In genomic region chr6:17705428-17705777, GRCh38 we compare ENCODE assay signal across 8 cellular contexts. TPM values are rescaled to one million over a fixed set of nuclear protein-coding genes. Genes with fewer than 3 reads are reported as not detected.
DNase-seq lines count a peak whose midpoint lies in the region; ATAC-seq, FAIRE-seq and TF ChIP-seq lines count a peak whose summit lies in the region.

No MANE protein-coding gene starts in this region.

- peak overlapping the region; percentile 94 to 98 (median 97) for H3K27ac Mint-ChIP-seq in CD14-positive monocyte

- no peaks in the 10 kb centered on the region for H3K36me3 Mint-ChIP-seq in CD14-positive monocyte

- peak overlapping the region; percentile 88 to 96 for H3K4me3 Mint-ChIP-seq in CD14-positive monocyte

- WGBS in small intestine, 3 donors, result 0 to 1% (median 0%) methylated on average over 10 of the region's 10 CpGs

- H3K9me3 ChIP-seq in iPS-18a (ENCODE audit: control insufficient read depth, low read depth, low read length) (no peaks in the 10 kb centered on the region), small intestine (ENCODE audit: control insufficient read depth, low read depth) (no peaks in the 10 kb centered on the region)

- peak overlapping the region; percentile 98 for H3K27ac ChIP-seq in iPS-18a (ENCODE audit: low read length)
- peak overlapping the region; percentile 99 for H3K27ac ChIP-seq in small intestine (ENCODE audit: low read depth in 1 of 2, low read length in 1 of 2)

- no peaks in the 10 kb centered on the region for H3K36me3 ChIP-seq in iPS-18a (ENCODE audit: control insufficient read depth, low read depth, low read length)
- H3K36me3 ChIP-seq in small intestine (ENCODE audit: control insufficient read depth in 2 of 2, insufficient read depth in 2 of 2, low read length in 2 of 2), result no peaks in the 10 kb centered on the region

- H3K27me3 Mint-ChIP-seq in CD14-positive monocyte (ENCODE audit: low read depth in 3 of 3), result peaks cover 0 to 2% (median 0%) of the 10 kb centered on the region in 3 donors

- intact Hi-C loops in CD14-positive monocyte (cut with micrococcal nuclease), result loop anchor here (5.0 to 10.0 kb wide), 4 partner anchors 99 to 199 kb away; partner anchors contain the start of gene FAM8A1 (in 2 of the 2)

- DNase-seq in CD14-positive monocyte (ENCODE audit: low spot score) (no peak), NCI-H1105 (lab: John Stamatoyannopoulos, UW) (peak; percentile 0), astrocyte of the cerebellum (ENCODE audit: low read depth) (peak; percentile 51), small intestine (no peak)

- H3K4me3 ChIP-seq in astrocyte of the cerebellum (ENCODE audit: low read depth, low read length) (peak overlapping the region; percentile 89), iPS-18a (ENCODE audit: low read length) (peak overlapping the region; percentile 97), small intestine (ENCODE audit: low read depth in 1 of 2, low read length in 2 of 2) (peak overlapping the region; percentile 77 to 100)

- H3K9me3 Mint-ChIP-seq in CD14-positive monocyte, result peaks cover 0 to 6% (median 0%) of the 10 kb centered on the region in 7 donors

- in situ Hi-C loops in astrocyte of the cerebellum (cut with HindIII; ENCODE audit: low sequenced_read_pairs), result no loop called here

- H3K27me3 ChIP-seq in iPS-18a (ENCODE audit: control insufficient read depth, insufficient read depth, low read length) (no peaks in the 10 kb centered on the region), small intestine (ENCODE audit: control insufficient read depth in 2 of 2, insufficient read depth in 2 of 2, low read length in 2 of 2) (no peaks in the 10 kb centered on the region)

- ATAC-seq in GM19455 (IDR thresholded peaks at IDR 0.05; ENCODE audit: unreplicated experiment) (peak; percentile 1), HG03378 (IDR thresholded peaks at IDR 0.05; ENCODE audit: unreplicated experiment) (no peak), GM19351 (IDR thresholded peaks at IDR 0.05; ENCODE audit: unreplicated experiment) (no peak)

- H3K4me1 Mint-ChIP-seq in CD14-positive monocyte, result peaks cover 49% of the 10 kb centered on the region

- H3K4me1 ChIP-seq in iPS-18a (ENCODE audit: control insufficient read depth, low read depth, low read length) (peaks cover 12% of the 10 kb centered on the region), small intestine (ENCODE audit: control insufficient read depth in 2 of 2, insufficient read depth in 1 of 2, low read depth in 1 of 2, low read length in 1 of 2) (peaks cover 4 to 6% of the 10 kb centered on the region in 2 donors)

- FAIRE-seq in small intestine (lab: Jason Lieb, UNC), result no peak

- no peak for TF ChIP-seq CTCF in CD14-positive monocyte (IDR thresholded peaks at IDR 0.05)
- no peak for TF ChIP-seq CTCF in astrocyte of the cerebellum (IDR thresholded peaks at IDR 0.05; ENCODE audit: low read depth, low read length, missing control alignments)

- peak overlapping the region; percentile 100 for H3K9ac ChIP-seq in iPS-18a (ENCODE audit: low read length)

RNA-seq across cellular contexts. Expression of gene NUP153, which starts 1.3 kb away (rescaled TPM):
- polyA plus RNA-seq in CD14-positive monocyte, result 1 to 10 TPM in 1 of 2 donors, under 1 TPM in 1; 0.99 to 2.3 TPM
- polyA plus RNA-seq in small intestine, result 1 to 10 TPM; 7.6 to 8.9 (median 8.3) TPM

Comparison
In these comparisons a context has a peak if more than half of its experiments do, and no peak if none do; other contexts are left out.
1. DNase-seq: peak in NCI-H1105 (single experiment) and astrocyte of the cerebellum (single experiment); none in CD14-positive monocyte (single experiment) and small intestine (single experiment).
2. Peak in every context shown above with its lines, with median percentiles within 50 percentile points of each other: H3K4me3 ChIP-seq.